ENCODE assay signal across 25 cellular contexts in genomic region chr5:78232163-78232562, GRCh38.
"Had no signal": no experiment of that assay in that cellular context is flagged by ENCODE, and none has a peak within 500 bp of the region (broad histone marks: within the 10 kb centered on the region; RNA-seq: fewer than 3 reads in every experiment).

No MANE protein-coding gene starts in this region.

- H3K4me3 Mint-ChIP-seq: naive thymus-derived CD4-positive, alpha-beta T cell; nephron; neural progenitor cell; stimulated activated naive B cell treated with anti-CD40 and anti-IgM and Interleukin-4, amounts not matched to agents 10 μg/mL and 1 μg/mL and 100 μg/mL, for 72 hours; stimulated activated naive CD8-positive, alpha-beta T cell treated with anti-CD3 and anti-CD28 coated beads, Interleukin-15, Interleukin-2, amounts not matched to agents 100 ng/mL and 50 ng/mL, for 24 hours had no signal

- FAIRE-seq: endothelial cell of umbilical vein had no signal

- H3K4me1 Mint-ChIP-seq: nephron, neural progenitor cell had no signal

- H3K4me3 ChIP-seq: coronary artery, gastroesophageal sphincter, heart left ventricle, hepatocyte, left lung, neural progenitor cell, psoas muscle, skin epidermis, spleen, thoracic aorta, tibial nerve, upper lobe of right lung, uterus had no signal

- ATAC-seq: gastroesophageal sphincter; heart left ventricle; left cardiac atrium; left lung; naive thymus-derived CD4-positive, alpha-beta T cell; psoas muscle; right cardiac atrium; stimulated activated naive B cell treated with anti-CD40 and anti-IgM and Interleukin-4, amounts not matched to agents 10 μg/mL and 1 μg/mL and 100 μg/mL, for 72 hours; upper lobe of right lung had no signal

- H3K27ac Mint-ChIP-seq: naive thymus-derived CD4-positive, alpha-beta T cell; nephron; neural progenitor cell; stimulated activated naive B cell treated with anti-CD40 and anti-IgM and Interleukin-4, amounts not matched to agents 10 μg/mL and 1 μg/mL and 100 μg/mL, for 72 hours; stimulated activated naive CD8-positive, alpha-beta T cell treated with anti-CD3 and anti-CD28 coated beads, Interleukin-15, Interleukin-2, amounts not matched to agents 100 ng/mL and 50 ng/mL, for 24 hours had no signal

- H3K27me3 Mint-ChIP-seq: naive thymus-derived CD4-positive, alpha-beta T cell; stimulated activated naive B cell treated with anti-CD40 and anti-IgM and Interleukin-4, amounts not matched to agents 10 μg/mL and 1 μg/mL and 100 μg/mL, for 72 hours; stimulated activated naive CD8-positive, alpha-beta T cell treated with anti-CD3 and anti-CD28 coated beads, Interleukin-15, Interleukin-2, amounts not matched to agents 100 ng/mL and 50 ng/mL, for 24 hours had no signal

- H3K9me3 Mint-ChIP-seq: naive thymus-derived CD4-positive, alpha-beta T cell; nephron; neural progenitor cell; stimulated activated naive B cell treated with anti-CD40 and anti-IgM and Interleukin-4, amounts not matched to agents 10 μg/mL and 1 μg/mL and 100 μg/mL, for 72 hours; stimulated activated naive CD8-positive, alpha-beta T cell treated with anti-CD3 and anti-CD28 coated beads, Interleukin-15, Interleukin-2, amounts not matched to agents 100 ng/mL and 50 ng/mL, for 24 hours had no signal

- DNase-seq: dermis blood vessel endothelial cell; effector memory CD4-positive, alpha-beta T cell; foreskin fibroblast; heart left ventricle; left cardiac atrium; left lung; mesendoderm; midbrain; naive thymus-derived CD4-positive, alpha-beta T cell; psoas muscle; right cardiac atrium; stimulated activated naive B cell treated with anti-CD40 and anti-IgM and Interleukin-4, amounts not matched to agents 10 μg/mL and 1 μg/mL and 100 μg/mL, for 72 hours; upper lobe of right lung; uterus had no signal
